9 cellular contexts compared by ENCODE assay signal in the genomic region with DNA sequence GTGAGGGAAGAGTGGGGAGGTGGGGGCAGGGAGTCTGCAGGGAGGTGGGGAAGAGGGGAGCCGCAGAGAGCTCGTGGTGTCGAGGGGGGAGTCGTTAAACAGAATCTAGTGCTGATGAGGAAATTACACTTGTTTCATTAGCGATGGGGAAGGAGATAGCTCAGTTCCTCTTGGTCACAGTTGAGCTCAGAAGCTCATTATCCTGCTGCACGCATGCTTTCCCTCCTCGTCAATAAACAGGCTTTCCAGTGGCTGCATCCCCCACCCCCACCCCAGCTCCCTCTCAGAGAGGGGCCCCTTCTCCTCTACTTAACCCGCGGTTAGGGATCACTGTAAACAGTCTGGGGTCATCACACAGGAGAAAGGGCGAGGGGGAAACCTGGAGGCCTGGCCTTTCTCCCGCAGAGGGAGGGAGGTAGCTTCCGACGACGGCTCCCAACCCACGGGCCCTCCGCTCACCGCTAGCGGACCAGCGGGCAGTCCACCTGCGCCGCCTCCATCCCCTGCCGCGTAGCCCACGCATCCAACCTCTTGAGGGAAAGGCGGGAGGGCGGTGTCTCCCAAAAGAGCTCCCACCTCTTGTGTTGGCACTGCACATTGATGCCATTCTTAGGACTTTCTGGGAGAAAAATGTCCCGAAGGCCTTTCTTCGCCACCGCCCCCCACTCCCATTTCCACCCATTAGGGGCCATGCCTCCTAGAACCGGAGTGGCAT.
DNase-seq lines count a peak whose midpoint lies in the region; ATAC-seq and TF ChIP-seq lines count a peak whose summit lies in the region.
"Had no signal": no experiment of that assay in that cellular context is flagged by ENCODE, and none has a peak within 500 bp of the region (broad histone marks: within the 10 kb centered on the region; RNA-seq: fewer than 3 reads in every experiment).

No MANE protein-coding gene starts in this region.

- DNase-seq in SIG-M5 treated with dmso at 0.1 percent for 504 hours (lab: John Stamatoyannopoulos, UW; ENCODE audit: unreplicated experiment) (peak; percentile 43), SIG-M5 (lab: John Stamatoyannopoulos, UW) (no peak), NCI-H526 (lab: John Stamatoyannopoulos, UW) (peak; percentile 3 to 54), hepatocyte (ENCODE audit: low spot score) (no peak), stomach (no peak)
- no peak for DNase-seq in CD4-positive, alpha-beta T cell

- H3K27me3 ChIP-seq in hepatocyte = peaks cover 99% of the 10 kb centered on the region
- peaks cover 53 to 100% (median 81%) of the 10 kb centered on the region in 3 donors for H3K27me3 ChIP-seq in stomach
- peaks cover 92% of the 10 kb centered on the region for H3K27me3 ChIP-seq in CD4-positive, alpha-beta T cell (ENCODE audit: control insufficient read depth, insufficient read depth, low read length)

- no peak overlapping the region for H3K27ac Mint-ChIP-seq in CD4-positive, alpha-beta T cell
- H3K27ac Mint-ChIP-seq: activated naive CD8-positive, alpha-beta T cell treated with anti-CD3 and anti-CD28 coated beads, Interleukin-2, amount 10 ng/mL, durations not matched to agents 7 days and 5 days had no signal

- H3K4me1 ChIP-seq in hepatocyte (ENCODE audit: insufficient read depth) = peaks cover 34% of the 10 kb centered on the region
- H3K4me1 ChIP-seq in stomach = peaks cover 34 to 44% (median 41%) of the 10 kb centered on the region in 4 donors

- no peaks in the 10 kb centered on the region for H3K9me3 Mint-ChIP-seq in CD4-positive, alpha-beta T cell
- H3K9me3 Mint-ChIP-seq: activated naive CD8-positive, alpha-beta T cell treated with anti-CD3 and anti-CD28 coated beads, Interleukin-2, amount 10 ng/mL, durations not matched to agents 7 days and 5 days had no signal

- CTCF ChIA-PET in CD4-positive, alpha-beta T cell (lab: Charles Lee) = no interaction called here

- no peaks in the 10 kb centered on the region for H3K9me2 ChIP-seq in hepatocyte (replicated peaks; ENCODE audit: insufficient read depth)

- no peak for TF ChIP-seq POLR2A in stomach (IDR thresholded peaks at IDR 0.05)

- WGBS in hepatocyte (ENCODE audit: low lambda C conversion rate, missing lambda C conversion rate) = 7% methylated on average over 25 of the region's 30 CpGs
- WGBS in stomach, 5 donors = 3 to 8% (median 5%) methylated on average over 9 to 30 of the region's 30 CpGs

- peaks cover 40% of the 10 kb centered on the region for H3K4me1 Mint-ChIP-seq in CD4-positive, alpha-beta T cell (ENCODE audit: low read depth)

- no peak for ATAC-seq in CD4-positive, alpha-beta T cell (ENCODE audit: poor library complexity)
- ATAC-seq in HG02763 (IDR thresholded peaks at IDR 0.05; ENCODE audit: unreplicated experiment) (no peak), GM21390 (IDR thresholded peaks at IDR 0.05; ENCODE audit: unreplicated experiment) (no peak)

- no peaks in the 10 kb centered on the region for H3K36me3 Mint-ChIP-seq in CD4-positive, alpha-beta T cell (ENCODE audit: low read depth)
- H3K36me3 Mint-ChIP-seq: activated naive CD8-positive, alpha-beta T cell treated with anti-CD3 and anti-CD28 coated beads, Interleukin-2, amount 10 ng/mL, durations not matched to agents 7 days and 5 days had no signal

- H3K9me3 ChIP-seq in hepatocyte (ENCODE audit: low read depth) = no peaks in the 10 kb centered on the region
- H3K9me3 ChIP-seq in stomach = no peaks in the 10 kb centered on the region
- no peaks in the 10 kb centered on the region for H3K9me3 ChIP-seq in CD4-positive, alpha-beta T cell (ENCODE audit: control insufficient read depth, low read length)

- H3K36me3 ChIP-seq in hepatocyte (replicated peaks; ENCODE audit: insufficient read depth, low read depth) (no peaks in the 10 kb centered on the region), stomach (no peaks in the 10 kb centered on the region)

- H3K4me2 ChIP-seq in hepatocyte = peak overlapping the region; percentile 93

- no peak overlapping the region for H3K4me3 Mint-ChIP-seq in CD4-positive, alpha-beta T cell

- H2AFZ ChIP-seq in hepatocyte = no peak overlapping the region

- no peaks in the 10 kb centered on the region for H4K20me1 ChIP-seq in hepatocyte (ENCODE audit: insufficient read depth, poor library complexity, severe bottlenecking)

- H3K4me3 ChIP-seq in hepatocyte (no peak overlapping the region), stomach (peak overlapping the region; percentile 41 to 54 (median 44))

- intact Hi-C loops in stomach (cut with DNase I; ENCODE audit: low total_unique reads) = no loop called here
- intact Hi-C loops in CD4-positive, alpha-beta T cell (cut with DNase I, micrococcal nuclease) = loop anchor here in 1 of 2 experiments (5.0 kb wide), 1 partner anchor 264 kb away; no protein-coding TSS in a partner anchor

- no peak for TF ChIP-seq EP300 in stomach (IDR thresholded peaks at IDR 0.05)

- POLR2A ChIA-PET in CD4-positive, alpha-beta T cell (lab: Charles Lee) = no interaction called here

- H3K27ac ChIP-seq in hepatocyte (no peak overlapping the region), stomach (no peak overlapping the region)
- H3K27ac ChIP-seq in CD4-positive, alpha-beta T cell (ENCODE audit: low read depth, low read length) = no peak overlapping the region

- no peaks in the 10 kb centered on the region for H3K79me2 ChIP-seq in hepatocyte

- H3K27me3 Mint-ChIP-seq in CD4-positive, alpha-beta T cell = peaks cover 73% of the 10 kb centered on the region

- TF ChIP-seq CTCF in hepatocyte (IDR thresholded peaks at IDR 0.05; ENCODE audit: poor library complexity) (no peak), stomach (IDR thresholded peaks at IDR 0.05) (no peak)
- TF ChIP-seq CTCF in CD4-positive, alpha-beta T cell (IDR thresholded peaks at IDR 0.05) = no peak

Comparison
In these comparisons a context has a peak if more than half of its experiments do, and no peak if none do; other contexts are left out.
1. DNase-seq: peak in SIG-M5 treated with dmso at 0.1 percent for 504 hours (single experiment) and NCI-H526 (2 of 2); none in SIG-M5 (single experiment), hepatocyte (single experiment), stomach (single experiment) and CD4-positive, alpha-beta T cell (0 of 10).